21 cellular contexts compared by ENCODE assay signal in genomic region chr19:3955688-3956087, GRCh38. TPM values are rescaled to one million over a fixed set of nuclear protein-coding genes. Genes with fewer than 3 reads are reported as not detected.
A peak's percentile ranks its signal among the peaks of the same experiment; 100 is the strongest.
DNase-seq lines count a peak whose midpoint lies in the region; ATAC-seq, FAIRE-seq and TF ChIP-seq lines count a peak whose summit lies in the region.
"Had no signal": no experiment of that assay in that cellular context is flagged by ENCODE, and none has a peak within 500 bp of the region (broad histone marks: within the 10 kb centered on the region; RNA-seq: fewer than 3 reads in every experiment).

No MANE protein-coding gene starts in this region.

- 81 to 89% (median 87%) methylated on average over 10 of the region's 10 CpGs for WGBS in psoas muscle, 3 donors
- WGBS in testis, 2 donors: 88% methylated on average over 10 of the region's 10 CpGs; no CpG with 5 or more reads in 1 of the 2 donors

- DNase-seq in left ventricle myocardium inferior: no peak
- DNase-seq in left ventricle myocardium superior: no peak
- DNase-seq in coronary artery (ENCODE audit: low spot score): peak; percentile 71
- no peak for DNase-seq in psoas muscle
- DNase-seq in testis: no peak
- no peak for DNase-seq in urothelium cell line (ENCODE audit: low spot score)
- DNase-seq: 8988T; C1 segment of cervical spinal cord; CD8-positive, alpha-beta T cell; GM23248; HCEC 1CT; Kasumi-1; NCI-H1048; NCI-H1417 treated with DMSO at 0.1 percent for 48 hours; NCI-H187 treated with DMSO at 0.1 percent for 48 hours; NCI-H2107 had no signal

- no peak for TF ChIP-seq POLR2A in testis (IDR thresholded peaks at IDR 0.05)

- H3K27me3 ChIP-seq in left ventricle myocardium inferior (ENCODE audit: low read depth): no peaks in the 10 kb centered on the region
- H3K27me3 ChIP-seq in psoas muscle (ENCODE audit: insufficient read depth in 3 of 3, low read length in 2 of 3): no peaks in the 10 kb centered on the region
- H3K27me3 ChIP-seq in testis: no peaks in the 10 kb centered on the region

- FAIRE-seq in urothelium cell line (lab: Jason Lieb, UNC): no peak
- FAIRE-seq: GM12892 had no signal

- H3K36me3 ChIP-seq in left ventricle myocardium inferior: peaks cover 50% of the 10 kb centered on the region
- H3K36me3 ChIP-seq in psoas muscle (ENCODE audit: insufficient read depth in 1 of 2, low read depth in 1 of 2): peaks cover 11 to 49% of the 10 kb centered on the region in 2 donors
- H3K36me3 ChIP-seq in testis (ENCODE audit: low read depth, missing control alignments): no peaks in the 10 kb centered on the region

- no peaks in the 10 kb centered on the region for H3K9me3 ChIP-seq in left ventricle myocardium inferior (replicated peaks)
- no peaks in the 10 kb centered on the region for H3K9me3 ChIP-seq in psoas muscle
- H3K9me3 ChIP-seq in testis: no peaks in the 10 kb centered on the region

- ATAC-seq in left ventricle myocardium superior (no peak), psoas muscle (no peak), HG03565 (IDR thresholded peaks at IDR 0.05; ENCODE audit: unreplicated experiment) (no peak)
- ATAC-seq: CD8-positive, alpha-beta T cell; SK-N-SH treated with all-trans-retinoic acid at 6 μM for 48 hours had no signal

- intact Hi-C loops in left ventricle myocardium inferior (cut with micrococcal nuclease): no loop called here
- intact Hi-C loops in left ventricle myocardium superior (cut with micrococcal nuclease): no loop called here
- intact Hi-C loops in psoas muscle (cut with DNase I): no loop called here
- intact Hi-C loops in testis (cut with DNase I; ENCODE audit: low total_unique reads): no loop called here

- H3K4me3 ChIP-seq in left ventricle myocardium inferior (no peak overlapping the region), coronary artery (no peak overlapping the region), psoas muscle (no peak overlapping the region), testis (no peak overlapping the region)
- H3K4me3 ChIP-seq: GM23248 had no signal

- H3K27ac ChIP-seq in left ventricle myocardium inferior (replicated peaks): peak overlapping the region; percentile 95
- peak overlapping the region; percentile 9 to 27 for H3K27ac ChIP-seq in coronary artery
- peak overlapping the region; percentile 99 for H3K27ac ChIP-seq in psoas muscle
- no peak overlapping the region for H3K27ac ChIP-seq in testis
- H3K27ac ChIP-seq: GM23248 had no signal

- H3K4me1 ChIP-seq in left ventricle myocardium inferior: peaks cover 41% of the 10 kb centered on the region
- H3K4me1 ChIP-seq in psoas muscle: peaks cover 49% of the 10 kb centered on the region
- peaks cover 12% of the 10 kb centered on the region for H3K4me1 ChIP-seq in testis

- TF ChIP-seq CTCF in left ventricle myocardium inferior (IDR thresholded peaks at IDR 0.05; ENCODE audit: borderline replicate concordance) (no peak), coronary artery (IDR thresholded peaks at IDR 0.05) (no peak), psoas muscle (IDR thresholded peaks at IDR 0.05) (no peak), testis (IDR thresholded peaks at IDR 0.05) (no peak)

RNA-seq across cellular contexts. Expression of gene DAPK3, which starts 15.2 kb away (rescaled TPM):
- total RNA-seq in left ventricle myocardium inferior: 74.6 TPM
- total RNA-seq in left ventricle myocardium superior: 68.5 TPM
- total RNA-seq in psoas muscle: 100 to 1,000 TPM in 3 of 4 donors, 10 to 100 TPM in 1; 92.6 to 142 (median 105) TPM
- polyA plus RNA-seq in psoas muscle: 100 to 1,000 TPM; 148 to 176 (median 165) TPM
- total RNA-seq in testis: 100 to 1,000 TPM; 102 to 111 TPM
- polyA plus RNA-seq in testis (ENCODE audit: insufficient read depth, low read depth, low replicate concordance): 89.8 TPM

RNA-seq across cellular contexts. Expression of gene NMRK2, which starts 22.8 kb away (rescaled TPM):
- total RNA-seq in left ventricle myocardium inferior: 458 TPM
- 1,046 TPM for total RNA-seq in left ventricle myocardium superior
- 100 to 1,000 TPM in 1 of 4 donors, 10 to 100 TPM in 2, 1 to 10 TPM in 1; 9.0 to 755 (median 89.4) TPM for total RNA-seq in psoas muscle
- polyA plus RNA-seq in psoas muscle: 100 to 1,000 TPM in 2 of 3 donors, 10 to 100 TPM in 1; 45.2 to 636 (median 602) TPM
- total RNA-seq in testis: 1 to 10 TPM; 1.7 to 3.2 TPM
- polyA plus RNA-seq in testis (ENCODE audit: insufficient read depth, low read depth, low replicate concordance): 1.7 TPM
- total RNA-seq: CD8-positive, alpha-beta T cell; GM23248; MCF 10A; NCI-H460 had no signal
- polyA plus RNA-seq: GM23248 had no signal

RNA-seq across cellular contexts. Expression of gene EEF2, which starts 29.6 kb away (rescaled TPM):
- 2,303 TPM for total RNA-seq in left ventricle myocardium inferior
- 2,417 TPM for total RNA-seq in left ventricle myocardium superior
- 1,000 to 10,000 TPM; 2,332 to 3,628 (median 2,726) TPM for total RNA-seq in psoas muscle
- 1,000 to 10,000 TPM; 1,416 to 1,891 (median 1,484) TPM for polyA plus RNA-seq in psoas muscle
- total RNA-seq in testis: 1,000 to 10,000 TPM in 1 of 2 donors, 100 to 1,000 TPM in 1; 909 to 1,599 TPM
- 1,429 TPM for polyA plus RNA-seq in testis (ENCODE audit: insufficient read depth, low read depth, low replicate concordance)

RNA-seq across cellular contexts. Expression of gene PIAS4, which starts 51.8 kb away (rescaled TPM):
- total RNA-seq in left ventricle myocardium inferior (15.4 TPM), left ventricle myocardium superior (19.8 TPM), psoas muscle (10 to 100 TPM; 14.6 to 27.2 (median 17.0) TPM), testis (10 to 100 TPM; 89.1 to 94.5 TPM)
- polyA plus RNA-seq in psoas muscle (10 to 100 TPM; 12.7 to 21.8 (median 14.6) TPM), testis (ENCODE audit: insufficient read depth, low read depth, low replicate concordance) (142 TPM)

Comparison
In these comparisons a context has a peak if more than half of its experiments do, and no peak if none do; other contexts are left out.
1. H3K27ac ChIP-seq: peak in left ventricle myocardium inferior (single experiment), coronary artery (2 of 2) and psoas muscle (single experiment); none in testis (0 of 2).